In genomic region chr17:80866050-80866793, GRCh38 we compare ENCODE assay signal across 8 cellular contexts.
A peak's percentile ranks its signal among the peaks of the same experiment; 100 is the strongest.
DNase-seq lines count a peak whose midpoint lies in the region; ATAC-seq and TF ChIP-seq lines count a peak whose summit lies in the region.

No MANE protein-coding gene starts in this region.

- TF ChIP-seq CTCF in Peyer's patch (IDR thresholded peaks at IDR 0.05), result peak; percentile 36 to 71 (median 55)
- peak; percentile 91 for TF ChIP-seq CTCF in fibroblast of pulmonary artery (IDR thresholded peaks at IDR 0.05; ENCODE audit: low read length, missing control alignments)
- TF ChIP-seq CTCF in omental fat pad (IDR thresholded peaks at IDR 0.05), result peak in 1 of 3 donors; percentile 34
- TF ChIP-seq CTCF in transverse colon (IDR thresholded peaks at IDR 0.05), result peak; percentile 65 to 75 (median 72)

- H3K27ac ChIP-seq in Peyer's patch (no peak overlapping the region), transverse colon (no peak overlapping the region)

- intact Hi-C loops in transverse colon (cut with DNase I; ENCODE audit: low total_unique reads), result no loop called here

- no peak for ATAC-seq in omental fat pad (ENCODE audit: low FRiP score)
- ATAC-seq in GM21515 (IDR thresholded peaks at IDR 0.05; ENCODE audit: unreplicated experiment), result no peak

- no peak for TF ChIP-seq EP300 in transverse colon (IDR thresholded peaks at IDR 0.05; ENCODE audit: low read depth)

- H3K4me1 ChIP-seq in Peyer's patch (peaks cover 0 to 3% (median 0%) of the 10 kb centered on the region in 4 donors), transverse colon (peaks cover 0 to 6% (median 2%) of the 10 kb centered on the region in 4 donors)

- H3K27me3 ChIP-seq in Peyer's patch (no peaks in the 10 kb centered on the region), transverse colon (no peaks in the 10 kb centered on the region)

- TF ChIP-seq POLR2A in Peyer's patch (IDR thresholded peaks at IDR 0.05) (no peak), transverse colon (IDR thresholded peaks at IDR 0.05) (no peak)

- no peaks in the 10 kb centered on the region for H3K9me3 ChIP-seq in Peyer's patch
- H3K9me3 ChIP-seq in transverse colon, result no peaks in the 10 kb centered on the region

- DNase-seq in COR-L47 (lab: John Stamatoyannopoulos, UW), result peak; percentile 36
- peak; percentile 78 for DNase-seq in KBM-7
- peak; percentile 56 to 83 (median 74) for DNase-seq in Peyer's patch
- peak; percentile 39 for DNase-seq in activated T-helper 1 cell treated with Interleukin-2 at 50 U/mL for 16 hours (ENCODE audit: low read depth)
- peak; percentile 71 for DNase-seq in fibroblast of pulmonary artery (ENCODE audit: low read depth)
- DNase-seq in omental fat pad (ENCODE audit: low spot score), result peak; percentile 45
- DNase-seq in transverse colon, result peak; percentile 71

- no peak overlapping the region for H3K4me3 ChIP-seq in Peyer's patch
- H3K4me3 ChIP-seq in fibroblast of pulmonary artery (replicated peaks; ENCODE audit: low read depth, low read length), result no peak overlapping the region
- no peak overlapping the region for H3K4me3 ChIP-seq in transverse colon

- WGBS in transverse colon (ENCODE audit: low coverage in 1 of 2), 2 donors, result 15 to 16% methylated on average over 8 of the region's 8 CpGs

- peaks cover 0 to 5% (median 0%) of the 10 kb centered on the region in 3 donors for H3K36me3 ChIP-seq in Peyer's patch
- no peaks in the 10 kb centered on the region for H3K36me3 ChIP-seq in transverse colon

- in situ Hi-C loops in KBM-7 (cut with MboI; ENCODE audit: low pct_unique_long_range_greater_than_20kb, low sequenced_read_pairs), result no loop called here
- in situ Hi-C loops in transverse colon (cut with MboI; ENCODE audit: low pct_ligation_motif_present in 1 of 4, low pct_unique_long_range_greater_than_20kb in 1 of 4, low sequenced_read_pairs in 3 of 4), result loop anchor here in 2 of 4 donors (10.0 to 25.0 kb wide), 2 partner anchors 109 to 429 kb away; no protein-coding TSS in a partner anchor
